In genomic region chr20:61572312-61572711, GRCh38 we compare ENCODE assay signal across 29 cellular contexts.
"Had no signal": no experiment of that assay in that cellular context is flagged by ENCODE, and none has a peak within 500 bp of the region (broad histone marks: within the 10 kb centered on the region; RNA-seq: fewer than 3 reads in every experiment).

No MANE protein-coding gene starts in this region.

- H3K79me2 ChIP-seq: parathyroid adenoma had no signal

- H3K4me3 ChIP-seq: ovary, psoas muscle, right lobe of liver, sigmoid colon, stomach, thoracic aorta, thyroid gland, tibial nerve, upper lobe of left lung, vagina had no signal

- H3K36me3 Mint-ChIP-seq: naive B cell; naive thymus-derived CD8-positive, alpha-beta T cell; natural killer cell treated with Interleukin-12 subunit alpha and Interleukin-12 subunit beta and Interleukin-15 and Interleukin-18, amount 100 ng/mL, for 72 hours; stimulated activated effector memory CD8-positive, alpha-beta T cell treated with anti-CD3 and anti-CD28 coated beads, Interleukin-12 subunit alpha, Interleukin-12 subunit beta, amount 100 ng/mL, for 72 hours; stimulated activated naive B cell treated with anti-CD40 and anti-IgM and Interleukin-4, amounts not matched to agents 10 μg/mL and 1 μg/mL and 100 μg/mL, for 72 hours had no signal

- H3K27ac ChIP-seq: neutrophil, ovary, parathyroid adenoma, psoas muscle, right lobe of liver, sigmoid colon, stomach, thoracic aorta, thyroid gland, tibial nerve, upper lobe of left lung, vagina had no signal

- H3K9me3 ChIP-seq: neutrophil, ovary, psoas muscle, right lobe of liver, sigmoid colon, stomach, thoracic aorta, thyroid gland, tibial nerve, upper lobe of left lung, vagina had no signal

- FAIRE-seq: small intestine had no signal

- H3K9me3 Mint-ChIP-seq: natural killer cell treated with Interleukin-12 subunit alpha and Interleukin-12 subunit beta and Interleukin-15 and Interleukin-18, amount 100 ng/mL, for 72 hours; neural crest cell; stimulated activated effector memory CD8-positive, alpha-beta T cell treated with anti-CD3 and anti-CD28 coated beads, Interleukin-12 subunit alpha, Interleukin-12 subunit beta, amount 100 ng/mL, for 72 hours; stimulated activated naive CD8-positive, alpha-beta T cell treated with anti-CD3 and anti-CD28 coated beads, Interleukin-15, Interleukin-2, amounts not matched to agents 100 ng/mL and 50 ng/mL, for 24 hours had no signal

- H2AFZ ChIP-seq: parathyroid adenoma had no signal

- DNase-seq: naive B cell; naive thymus-derived CD8-positive, alpha-beta T cell; nephron progenitor cell; nucleus accumbens; ovary; psoas muscle; right cardiac atrium; sigmoid colon; small intestine; stimulated activated CD4-positive, alpha-beta T cell treated with anti-CD3 and anti-CD28 coated beads, Interleukin-12 subunit alpha, Interleukin-12 subunit beta, amount 100 ng/mL, for 4 hours; stimulated activated CD4-positive, alpha-beta T cell treated with anti-CD3 and anti-CD28 coated beads, Interleukin-1b, Interleukin-23, amount 100 ng/mL, for 48 hours; stimulated activated CD4-positive, alpha-beta T cell treated with anti-CD3 and anti-CD28 coated beads, Interleukin-4, amount 100 ng/mL, for 1 hour; stimulated activated naive B cell treated with anti-CD40 and anti-IgM and Interleukin-4, amounts not matched to agents 10 μg/mL and 1 μg/mL and 100 μg/mL, for 72 hours; stimulated activated naive CD4-positive, alpha-beta T cell treated with Interleukin-2 at 50 U/mL for 16 hours; stomach; thyroid gland; trophoblast cell; upper lobe of left lung had no signal

- H3K36me3 ChIP-seq: neutrophil, ovary, right lobe of liver, sigmoid colon, stomach, thoracic aorta, thyroid gland, tibial nerve, upper lobe of left lung, vagina had no signal

- H3K4me3 Mint-ChIP-seq: naive B cell; naive thymus-derived CD8-positive, alpha-beta T cell; natural killer cell treated with Interleukin-12 subunit alpha and Interleukin-12 subunit beta and Interleukin-15 and Interleukin-18, amount 100 ng/mL, for 72 hours; nephron progenitor cell; neural crest cell; stimulated activated effector memory CD8-positive, alpha-beta T cell treated with anti-CD3 and anti-CD28 coated beads, Interleukin-12 subunit alpha, Interleukin-12 subunit beta, amount 100 ng/mL, for 72 hours; stimulated activated naive B cell treated with anti-CD40 and anti-IgM and Interleukin-4, amounts not matched to agents 10 μg/mL and 1 μg/mL and 100 μg/mL, for 72 hours; stimulated activated naive CD8-positive, alpha-beta T cell treated with anti-CD3 and anti-CD28 coated beads, Interleukin-15, Interleukin-2, amounts not matched to agents 100 ng/mL and 50 ng/mL, for 24 hours had no signal

- H3K4me1 Mint-ChIP-seq: naive B cell; naive thymus-derived CD8-positive, alpha-beta T cell; stimulated activated effector memory CD8-positive, alpha-beta T cell treated with anti-CD3 and anti-CD28 coated beads, Interleukin-12 subunit alpha, Interleukin-12 subunit beta, amount 100 ng/mL, for 72 hours; stimulated activated naive B cell treated with anti-CD40 and anti-IgM and Interleukin-4, amounts not matched to agents 10 μg/mL and 1 μg/mL and 100 μg/mL, for 72 hours had no signal

- H3K27me3 Mint-ChIP-seq: naive B cell; progenitor cell of endocrine pancreas; stimulated activated naive CD8-positive, alpha-beta T cell treated with anti-CD3 and anti-CD28 coated beads, Interleukin-15, Interleukin-2, amounts not matched to agents 100 ng/mL and 50 ng/mL, for 24 hours had no signal

- H3K9ac ChIP-seq: parathyroid adenoma had no signal

- H3K27me3 ChIP-seq: neutrophil, ovary, right lobe of liver, thyroid gland, tibial nerve, upper lobe of left lung, vagina had no signal

- H3K27ac Mint-ChIP-seq: naive B cell; naive thymus-derived CD8-positive, alpha-beta T cell; natural killer cell treated with Interleukin-12 subunit alpha and Interleukin-12 subunit beta and Interleukin-15 and Interleukin-18, amount 100 ng/mL, for 72 hours; nephron progenitor cell; stimulated activated effector memory CD8-positive, alpha-beta T cell treated with anti-CD3 and anti-CD28 coated beads, Interleukin-12 subunit alpha, Interleukin-12 subunit beta, amount 100 ng/mL, for 72 hours; stimulated activated naive B cell treated with anti-CD40 and anti-IgM and Interleukin-4, amounts not matched to agents 10 μg/mL and 1 μg/mL and 100 μg/mL, for 72 hours; stimulated activated naive CD8-positive, alpha-beta T cell treated with anti-CD3 and anti-CD28 coated beads, Interleukin-15, Interleukin-2, amounts not matched to agents 100 ng/mL and 50 ng/mL, for 24 hours had no signal

- H3K4me1 ChIP-seq: parathyroid adenoma, psoas muscle, right lobe of liver, sigmoid colon, stomach, tibial nerve, upper lobe of left lung, vagina had no signal
